ENCODE assay signal across 1 cellular context in the genomic region with DNA sequence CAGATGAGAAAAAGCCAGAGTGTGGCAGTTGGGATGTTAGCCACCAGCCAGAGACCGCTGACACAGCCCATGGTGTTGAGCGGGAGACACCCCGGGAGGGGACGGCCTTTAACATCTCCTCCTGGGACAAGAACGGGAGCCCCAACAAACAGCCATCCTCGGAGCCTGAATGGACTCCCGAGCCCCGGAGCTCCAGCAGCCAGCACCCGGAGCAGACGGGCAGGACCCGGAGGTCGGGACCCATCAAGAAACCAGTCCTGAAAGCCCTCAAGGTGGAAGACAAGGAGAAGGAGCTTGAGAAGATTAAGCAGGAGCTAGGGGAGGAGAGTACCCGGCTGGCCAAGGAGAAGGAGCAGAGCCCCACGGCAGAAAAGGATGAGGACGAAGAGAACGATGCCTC.
TF ChIP-seq lines count a peak whose summit lies in the region.

No MANE protein-coding gene starts in this region.

TF ChIP-seq in GM12878, 131 proteins besides CTCF, POLR2A, EP300 and RAD21:
- TF ChIP-seq ZNF384 (IDR thresholded peaks at IDR 0.05; ENCODE audit: borderline replicate concordance, low read depth, low read length): no peak
- TF ChIP-seq HDAC6 (IDR thresholded peaks at IDR 0.05; ENCODE audit: unreplicated experiment): no peak
- TF ChIP-seq NFXL1 (IDR thresholded peaks at IDR 0.05; ENCODE audit: borderline replicate concordance): no peak
- no peak for TF ChIP-seq BRCA1 (IDR thresholded peaks at IDR 0.05; ENCODE audit: low read depth, low read length)
- no peak for TF ChIP-seq HDGF (IDR thresholded peaks at IDR 0.05)
- no peak for TF ChIP-seq NR2F1 (conservative IDR thresholded peaks at IDR 0.05)
- TF ChIP-seq MYB (IDR thresholded peaks at IDR 0.05; ENCODE audit: borderline replicate concordance, low read depth, low read length): no peak
- TF ChIP-seq CHD4 (IDR thresholded peaks at IDR 0.05): no peak
- no peak for TF ChIP-seq PAX5 (IDR thresholded peaks at IDR 0.05; ENCODE audit: borderline replicate concordance, low read depth, low read length)
- TF ChIP-seq NRF1 (conservative IDR thresholded peaks at IDR 0.05; ENCODE audit: low read depth, low read length): no peak
- TF ChIP-seq RELA (IDR thresholded peaks at IDR 0.05; ENCODE audit: borderline replicate concordance, partially characterized antibody): no peak
- no peak for TF ChIP-seq CHD1 (IDR thresholded peaks at IDR 0.05; ENCODE audit: low read depth, low read length)
- TF ChIP-seq ZZZ3 (IDR thresholded peaks at IDR 0.05; ENCODE audit: control insufficient read depth, insufficient read length, low read depth): no peak
- TF ChIP-seq IKZF1 (conservative IDR thresholded peaks at IDR 0.05): no peak
- TF ChIP-seq, protein P1, sequence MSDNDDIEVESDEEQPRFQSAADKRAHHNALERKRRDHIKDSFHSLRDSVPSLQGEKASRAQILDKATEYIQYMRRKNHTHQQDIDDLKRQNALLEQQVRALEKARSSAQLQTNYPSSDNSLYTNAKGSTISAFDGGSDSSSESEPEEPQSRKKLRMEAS (IDR thresholded peaks at IDR 0.05; ENCODE audit: low read depth, low read length): no peak
- TF ChIP-seq RBBP5 (conservative IDR thresholded peaks at IDR 0.05): no peak
- no peak for TF ChIP-seq EGR1 (IDR thresholded peaks at IDR 0.05; ENCODE audit: borderline replicate concordance in 1 of 2, low read depth in 2 of 2, low read length in 2 of 2)
- TF ChIP-seq, protein P2, sequence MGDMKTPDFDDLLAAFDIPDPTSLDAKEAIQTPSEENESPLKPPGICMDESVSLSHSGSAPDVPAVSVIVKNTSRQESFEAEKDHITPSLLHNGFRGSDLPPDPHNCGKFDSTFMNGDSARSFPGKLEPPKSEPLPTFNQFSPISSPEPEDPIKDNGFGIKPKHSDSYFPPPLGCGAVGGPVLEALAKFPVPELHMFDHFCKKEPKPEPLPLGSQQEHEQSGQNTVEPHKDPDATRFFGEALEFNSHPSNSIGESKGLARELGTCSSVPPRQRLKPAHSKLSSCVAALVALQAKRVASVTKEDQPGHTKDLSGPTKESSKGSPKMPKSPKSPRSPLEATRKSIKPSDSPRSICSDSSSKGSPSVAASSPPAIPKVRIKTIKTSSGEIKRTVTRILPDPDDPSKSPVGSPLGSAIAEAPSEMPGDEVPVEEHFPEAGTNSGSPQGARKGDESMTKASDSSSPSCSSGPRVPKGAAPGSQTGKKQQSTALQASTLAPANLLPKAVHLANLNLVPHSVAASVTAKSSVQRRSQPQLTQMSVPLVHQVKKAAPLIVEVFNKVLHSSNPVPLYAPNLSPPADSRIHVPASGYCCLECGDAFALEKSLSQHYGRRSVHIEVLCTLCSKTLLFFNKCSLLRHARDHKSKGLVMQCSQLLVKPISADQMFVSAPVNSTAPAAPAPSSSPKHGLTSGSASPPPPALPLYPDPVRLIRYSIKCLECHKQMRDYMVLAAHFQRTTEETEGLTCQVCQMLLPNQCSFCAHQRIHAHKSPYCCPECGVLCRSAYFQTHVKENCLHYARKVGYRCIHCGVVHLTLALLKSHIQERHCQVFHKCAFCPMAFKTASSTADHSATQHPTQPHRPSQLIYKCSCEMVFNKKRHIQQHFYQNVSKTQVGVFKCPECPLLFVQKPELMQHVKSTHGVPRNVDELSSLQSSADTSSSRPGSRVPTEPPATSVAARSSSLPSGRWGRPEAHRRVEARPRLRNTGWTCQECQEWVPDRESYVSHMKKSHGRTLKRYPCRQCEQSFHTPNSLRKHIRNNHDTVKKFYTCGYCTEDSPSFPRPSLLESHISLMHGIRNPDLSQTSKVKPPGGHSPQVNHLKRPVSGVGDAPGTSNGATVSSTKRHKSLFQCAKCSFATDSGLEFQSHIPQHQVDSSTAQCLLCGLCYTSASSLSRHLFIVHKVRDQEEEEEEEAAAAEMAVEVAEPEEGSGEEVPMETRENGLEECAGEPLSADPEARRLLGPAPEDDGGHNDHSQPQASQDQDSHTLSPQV (IDR thresholded peaks at IDR 0.05): no peak
- TF ChIP-seq IRF4 (IDR thresholded peaks at IDR 0.05; ENCODE audit: low read depth, low read length): no peak
